In genomic region chr1:200263203-200263602, GRCh38 we compare ENCODE assay signal across 1 cellular context.
A peak's percentile ranks its signal among the peaks of the same experiment; 100 is the strongest.
TF ChIP-seq lines count a peak whose summit lies in the region.

No MANE protein-coding gene starts in this region.

TF ChIP-seq in HepG2, 621 proteins besides CTCF, POLR2A, EP300 and RAD21 (continued from another document and continues in another):
- TF ChIP-seq NFKBIZ (CRISPR knock-in tag; IDR thresholded peaks at IDR 0.05) (peak; percentile 86; the same call in 1 of the 2 replicates), ZNF276 (CRISPR knock-in tag; IDR thresholded peaks at IDR 0.05; ENCODE audit: low read depth) (no peak), ZBTB46 (CRISPR knock-in tag; IDR thresholded peaks at IDR 0.05; ENCODE audit: borderline replicate concordance) (no peak), MYC (CRISPR knock-in tag; IDR thresholded peaks at IDR 0.05; ENCODE audit: borderline replicate concordance) (no peak), MAX (IDR thresholded peaks at IDR 0.05) (peak; percentile 30; the same call in 1 of the 2 replicates), PITX1 (CRISPR knock-in tag; IDR thresholded peaks at IDR 0.05) (peak; percentile 78), REPIN1 (CRISPR knock-in tag; IDR thresholded peaks at IDR 0.05; ENCODE audit: borderline replicate concordance, low read depth) (0 out of 2 replicates have a peak, but pooled peaks have one; percentile 35), KLF6 (CRISPR knock-in tag; IDR thresholded peaks at IDR 0.05) (peak; percentile 57; the same call in 1 of the 2 replicates), ZNF557 (CRISPR knock-in tag; IDR thresholded peaks at IDR 0.05) (no peak), ZNF800 (CRISPR knock-in tag; IDR thresholded peaks at IDR 0.05) (no peak), THAP11 (CRISPR knock-in tag; IDR thresholded peaks at IDR 0.05) (peak; percentile 66), POLR2AphosphoS2 (IDR thresholded peaks at IDR 0.05; ENCODE audit: low read depth, low read length) (no peak), ZNF7 (CRISPR knock-in tag; IDR thresholded peaks at IDR 0.05) (no peak), TBX3 (IDR thresholded peaks at IDR 0.05; ENCODE audit: borderline replicate concordance) (peak; percentile 43; the same call in 1 of the 2 replicates), RNF219 (CRISPR knock-in tag; IDR thresholded peaks at IDR 0.05) (no peak), SOX6 (IDR thresholded peaks at IDR 0.05) (no peak), SOX6 (CRISPR knock-in tag; IDR thresholded peaks at IDR 0.05) (peak; percentile 99), HMG20B (CRISPR knock-in tag; conservative IDR thresholded peaks at IDR 0.05) (0 out of 2 replicates have a peak, but pooled peaks have one; percentile 36), PRMT3 (CRISPR knock-in tag; IDR thresholded peaks at IDR 0.05; ENCODE audit: borderline replicate concordance, low read depth) (no peak), ETV5 (CRISPR knock-in tag; IDR thresholded peaks at IDR 0.05; ENCODE audit: borderline replicate concordance) (peak; percentile 73; the same call in 1 of the 2 replicates), BCL6 (CRISPR knock-in tag; IDR thresholded peaks at IDR 0.05) (peak; percentile 92), CEBPB (IDR thresholded peaks at IDR 0.05; ENCODE audit: borderline replicate concordance, low read depth, low read length) (peak; percentile 53; the same call in 1 of the 2 replicates), ZBTB40 (IDR thresholded peaks at IDR 0.05) (no peak), ZBTB40 (CRISPR knock-in tag; IDR thresholded peaks at IDR 0.05) (no peak), SP140L (CRISPR knock-in tag; IDR thresholded peaks at IDR 0.05; ENCODE audit: borderline replicate concordance) (no peak), ARNT (IDR thresholded peaks at IDR 0.05) (no peak), SALL2 (CRISPR knock-in tag; IDR thresholded peaks at IDR 0.05) (no peak), KDM1A (CRISPR knock-in tag; IDR thresholded peaks at IDR 0.05) (peak; percentile 68; the same call in 1 of the 2 replicates), TCF7 (IDR thresholded peaks at IDR 0.05; ENCODE audit: low read depth) (peak; percentile 46), KDM4B (CRISPR knock-in tag; IDR thresholded peaks at IDR 0.05) (0 out of 2 replicates have a peak, but pooled peaks have one; percentile 59), REL (CRISPR knock-in tag; conservative IDR thresholded peaks at IDR 0.05) (no peak), ZNF362 (CRISPR knock-in tag; IDR thresholded peaks at IDR 0.05; ENCODE audit: borderline replicate concordance) (peak; percentile 81; the same call in 1 of the 2 replicates), PAXIP1 (CRISPR knock-in tag; conservative IDR thresholded peaks at IDR 0.05) (peak; percentile 87)
